In the genomic region with DNA sequence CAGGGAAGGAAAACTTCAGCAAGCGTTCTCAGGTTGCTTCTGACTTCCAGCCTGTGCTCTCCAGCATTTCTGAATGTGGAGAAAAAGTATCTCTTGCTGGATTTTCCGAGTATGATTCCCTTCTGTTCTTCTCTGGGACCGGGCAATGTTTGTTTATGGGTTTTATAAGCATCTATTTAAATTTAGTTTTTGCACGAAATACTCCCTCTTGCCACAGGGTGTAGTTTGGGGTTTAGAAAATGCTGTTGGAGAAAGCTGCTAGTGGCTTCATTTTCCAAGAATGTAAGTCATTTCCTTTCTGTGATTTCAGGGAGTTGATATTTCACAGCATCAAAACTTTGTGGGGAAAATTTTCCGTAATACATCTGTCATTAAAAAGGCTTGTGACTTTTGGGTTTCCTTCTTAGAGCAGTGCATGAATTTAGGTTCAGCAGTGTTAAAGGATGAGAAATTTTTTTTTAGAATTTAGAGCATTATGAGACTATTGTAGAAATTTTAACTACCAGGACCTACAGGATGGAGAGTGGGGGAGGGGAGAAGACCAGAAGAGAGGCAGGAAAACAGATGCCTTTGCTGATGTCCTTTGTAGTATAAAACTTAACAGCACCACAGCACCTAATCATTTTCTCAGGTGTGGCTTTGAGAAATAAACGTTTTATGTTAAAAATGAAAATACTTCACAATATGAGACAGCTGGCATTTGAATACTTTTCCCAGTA, we compare ENCODE assay signal across 8 cellular contexts. TPM values are rescaled to one million over a fixed set of nuclear protein-coding genes. Genes with fewer than 3 reads are reported as not detected.
DNase-seq lines count a peak whose midpoint lies in the region; ATAC-seq and TF ChIP-seq lines count a peak whose summit lies in the region.

No MANE protein-coding gene starts in this region.

- H3K27ac Mint-ChIP-seq in CD8-positive, alpha-beta memory T cell: peak overlapping the region in 4 of 8 donors; percentile 1 to 83 (median 44)
- no peak overlapping the region for H3K27ac Mint-ChIP-seq in activated CD4-positive, alpha-beta memory T cell treated with anti-CD3 and anti-CD28 coated beads for 36 hours

- peak overlapping the region; percentile 98 for H3K4ac ChIP-seq in IMR-90 (ENCODE audit: low read depth, low read length)

- dilution Hi-C loops in IMR-90 (cut with HindIII; ENCODE audit: low sequenced_read_pairs, unreplicated experiment): no loop called here

- H3K23ac ChIP-seq in IMR-90 (ENCODE audit: low read depth, low read length): peak overlapping the region; percentile 89

- peak overlapping the region; percentile 93 for H3K56ac ChIP-seq in IMR-90 (ENCODE audit: extremely low read depth, insufficient read depth, low read length)

- peak overlapping the region; percentile 74 for H3K4me3 ChIP-seq in CD8-positive, alpha-beta memory T cell (ENCODE audit: low read length)
- peak overlapping the region; percentile 79 for H3K4me3 ChIP-seq in IMR-90 (ENCODE audit: insufficient read depth, low read depth, low read length)

- H2BK20ac ChIP-seq in IMR-90 (ENCODE audit: low read depth, low read length): no peak overlapping the region; the same call in 1 of the 2 replicates

- H2AFZ ChIP-seq in IMR-90 (replicated peaks; ENCODE audit: low read length, poor library complexity): no peak overlapping the region

- H3K27me3 Mint-ChIP-seq in CD8-positive, alpha-beta memory T cell: peaks cover 17 to 47% of the 10 kb centered on the region in 2 donors
- H3K27me3 Mint-ChIP-seq in activated CD4-positive, alpha-beta memory T cell treated with anti-CD3 and anti-CD28 coated beads for 36 hours: peaks cover 26% of the 10 kb centered on the region

- H2AK5ac ChIP-seq in IMR-90 (ENCODE audit: low read depth, low read length): 0 out of 2 replicates have a peak overlapping the region, but pooled peaks have one; percentile 8

- peak overlapping the region; percentile 96 for H2BK120ac ChIP-seq in IMR-90 (ENCODE audit: low read depth, low read length)

- peaks cover 32% of the 10 kb centered on the region for H3K27me3 ChIP-seq in CD8-positive, alpha-beta memory T cell (ENCODE audit: insufficient read depth, low read length, poor library complexity, severe bottlenecking)
- no peaks in the 10 kb centered on the region for H3K27me3 ChIP-seq in IMR-90 (ENCODE audit: control insufficient read depth, insufficient read depth, low read length)

- H4K8ac ChIP-seq in IMR-90 (ENCODE audit: low read depth in 2 of 2, low read length in 2 of 2): peak overlapping the region; percentile 68 to 71; a peak in 3 of 4 replicates

- H3K14ac ChIP-seq in IMR-90 (replicated peaks; ENCODE audit: low read depth, low read length): peak overlapping the region; percentile 69

- WGBS in IMR-90 (ENCODE audit: extremely low coverage in 2 of 2, insufficient read length in 1 of 2), 2 experiments: no CpG with 5 or more reads among the region's 6 CpGs

- in situ Hi-C loops in IMR-90 (cut with MboI; ENCODE audit: low sequenced_read_pairs): loop anchor here (10.0 kb wide), 1 partner anchor 122 kb away; no protein-coding TSS in a partner anchor

- H3K9me3 Mint-ChIP-seq in CD8-positive, alpha-beta memory T cell: no peaks in the 10 kb centered on the region
- H3K9me3 Mint-ChIP-seq in activated CD4-positive, alpha-beta memory T cell treated with anti-CD3 and anti-CD28 coated beads for 36 hours: no peaks in the 10 kb centered on the region

- H3K18ac ChIP-seq in IMR-90 (ENCODE audit: low read depth, low read length): peak overlapping the region; percentile 86

- TF ChIP-seq CTCF in IMR-90 (conservative IDR thresholded peaks at IDR 0.05; ENCODE audit: low read depth, low read length): peak; percentile 24; the same call in 1 of the 2 replicates

- TF ChIP-seq RAD21 in IMR-90 (IDR thresholded peaks at IDR 0.05; ENCODE audit: low read length): peak; percentile 39

- H3K79me1 ChIP-seq in IMR-90 (ENCODE audit: low read depth in 1 of 2, low read length in 2 of 2): peaks cover 6 to 30% of the 10 kb centered on the region in 2 experiments; a peak in 3 of 4 replicates

- peak overlapping the region; percentile 95 for H2BK5ac ChIP-seq in IMR-90 (ENCODE audit: low read depth, low read length, poor library complexity, severe bottlenecking)

- peak overlapping the region; percentile 99 for H3K9ac ChIP-seq in IMR-90 (ENCODE audit: low read depth, low read length)

- no peaks in the 10 kb centered on the region for H3K36me3 ChIP-seq in CD8-positive, alpha-beta memory T cell (ENCODE audit: insufficient read depth, low read length)
- peaks cover 2% of the 10 kb centered on the region; the same call in 1 of the 2 replicates for H3K36me3 ChIP-seq in IMR-90 (ENCODE audit: control insufficient read depth, insufficient read depth, low read length)

- H3K4me1 Mint-ChIP-seq in CD8-positive, alpha-beta memory T cell: peaks cover 14 to 24% (median 15%) of the 10 kb centered on the region in 3 donors
- H3K4me1 Mint-ChIP-seq in activated CD4-positive, alpha-beta memory T cell treated with anti-CD3 and anti-CD28 coated beads for 36 hours (ENCODE audit: low read depth): peaks cover 26% of the 10 kb centered on the region

- H3K4me1 ChIP-seq in CD8-positive, alpha-beta memory T cell (ENCODE audit: insufficient read depth, low read length): peaks cover 19% of the 10 kb centered on the region
- H3K4me1 ChIP-seq in IMR-90 (ENCODE audit: control insufficient read depth, insufficient read depth, low read length): peaks cover 6% of the 10 kb centered on the region

- POLR2A ChIA-PET in CD8-positive, alpha-beta memory T cell (lab: Charles Lee): no interaction called here
- POLR2A ChIA-PET in IMR-90 (lab: Charles Lee; ENCODE audit: unreplicated experiment): interaction anchor here (0.6 to 1.4 kb wide), 5 partner anchors 100 to 440 kb away, joined by 3 to 5 read pairs (median 4); no protein-coding TSS in a partner anchor
- POLR2A ChIA-PET in activated CD4-positive, alpha-beta memory T cell treated with anti-CD3 and anti-CD28 coated beads for 36 hours (lab: Charles Lee): no interaction called here

- no peaks in the 10 kb centered on the region for H3K9me3 ChIP-seq in CD8-positive, alpha-beta memory T cell (ENCODE audit: low read length)
- no peaks in the 10 kb centered on the region for H3K9me3 ChIP-seq in IMR-90 (ENCODE audit: control insufficient read depth, insufficient read depth, low read length)

- H4K5ac ChIP-seq in IMR-90 (ENCODE audit: low read depth, low read length): peak overlapping the region; percentile 51

- no peak overlapping the region for H3K27ac ChIP-seq in CD8-positive, alpha-beta memory T cell (ENCODE audit: low read depth, low read length)
- peak overlapping the region; percentile 96 for H3K27ac ChIP-seq in IMR-90 (ENCODE audit: insufficient read depth, low read length)

- H3K4me3 Mint-ChIP-seq in CD8-positive, alpha-beta memory T cell: peak overlapping the region; percentile 78 to 93 (median 84)
- peak overlapping the region; percentile 78 for H3K4me3 Mint-ChIP-seq in activated CD4-positive, alpha-beta memory T cell treated with anti-CD3 and anti-CD28 coated beads for 36 hours

- peak; percentile 57 for TF ChIP-seq POLR2A in IMR-90 (IDR thresholded peaks at IDR 0.05; ENCODE audit: low read depth, low read length)

- intact Hi-C loops in IMR-90 (cut with micrococcal nuclease) (loop anchor here (1.0 to 5.0 kb wide), 4 partner anchors 106 to 370 kb away; no protein-coding TSS in a partner anchor), sciatic nerve (cut with DNase I) (no loop called here)
- intact Hi-C loops in activated CD4-positive, alpha-beta memory T cell treated with anti-CD3 and anti-CD28 coated beads for 36 hours (cut with micrococcal nuclease): loop anchor here (1.0 to 10.0 kb wide), 10 partner anchors 23 to 1042 kb away; a partner anchor contains a TSS

- H2BK15ac ChIP-seq in IMR-90 (ENCODE audit: low read depth, low read length): peak overlapping the region; percentile 2; the same call in 1 of the 3 replicates

- peaks cover 8% of the 10 kb centered on the region for H3K9me1 ChIP-seq in IMR-90 (ENCODE audit: insufficient read depth, low read length)

- ATAC-seq in IMR-90 (ENCODE audit: low read depth) (0 out of 2 replicates have a peak, but pooled peaks have one; percentile 1), sciatic nerve (peak; percentile 44), GM21381 (IDR thresholded peaks at IDR 0.05; ENCODE audit: unreplicated experiment) (no peak), GM19395 (IDR thresholded peaks at IDR 0.05; ENCODE audit: unreplicated experiment) (no peak)

- no peak overlapping the region for H2AK9ac ChIP-seq in IMR-90 (replicated peaks; ENCODE audit: low read depth, low read length, poor library complexity)

- H3K4me2 ChIP-seq in IMR-90 (ENCODE audit: low read depth, low read length): peak overlapping the region; percentile 71

- H4K91ac ChIP-seq in IMR-90 (ENCODE audit: insufficient read depth, low read depth, low read length): peak overlapping the region; percentile 74

- H3K36me3 Mint-ChIP-seq in CD8-positive, alpha-beta memory T cell: peaks cover 0 to 4% (median 2%) of the 10 kb centered on the region in 3 donors
- H3K36me3 Mint-ChIP-seq in activated CD4-positive, alpha-beta memory T cell treated with anti-CD3 and anti-CD28 coated beads for 36 hours: no peaks in the 10 kb centered on the region

- BruUV-seq in IMR-90 (replicated peaks; lab: Mats Ljungman, UMichigan): no TSS peak

- DNase-seq in CD8-positive, alpha-beta memory T cell: peak in 1 of 5 donors; percentile 14
- DNase-seq in IMR-90 (peak; percentile 60), germinal center (ENCODE audit: low spot score) (peak; percentile 5), sciatic nerve (ENCODE audit: low spot score) (no peak)
- no peak for DNase-seq in activated CD4-positive, alpha-beta memory T cell treated with anti-CD3 and anti-CD28 coated beads for 36 hours
- no peak for DNase-seq in activated effector memory CD4-positive, alpha-beta T cell treated with anti-CD3 and anti-CD28 coated beads, Interleukin-2, amount 50 U/mL, for 16 hours

- H4K20me1 ChIP-seq in IMR-90 (ENCODE audit: insufficient read depth, low read length): peaks cover 49% of the 10 kb centered on the region

- CTCF ChIA-PET in CD8-positive, alpha-beta memory T cell (lab: Charles Lee): interaction anchor here (0.7 to 1.9 kb wide), 7 partner anchors 9 to 407 kb away, joined by 3 to 9 read pairs (median 5); no protein-coding TSS in a partner anchor
- CTCF ChIA-PET in IMR-90 (lab: Yijun Ruan, JAX): interaction anchor here (0.6 to 2.0 kb wide), 4 partner anchors 35 to 370 kb away, joined by 3 to 10 read pairs (median 4); no protein-coding TSS in a partner anchor
- CTCF ChIA-PET in activated CD4-positive, alpha-beta memory T cell treated with anti-CD3 and anti-CD28 coated beads for 36 hours (lab: Charles Lee): interaction anchor here (0.6 to 2.7 kb wide), 15 partner anchors 8 to 407 kb away, joined by 3 to 26 read pairs (median 4); a partner anchor contains a TSS

TF ChIP-seq in IMR-90, 13 proteins besides CTCF, POLR2A, EP300 and RAD21 (continues in another document):
- TF ChIP-seq MAFK (IDR thresholded peaks at IDR 0.05; ENCODE audit: low read depth, low read length): no peak

RNA-seq across cellular contexts. Expression of a gene that starts 1.5 kb away (rescaled TPM):
- 1 to 10 TPM; 2.2 to 2.3 TPM for total RNA-seq in CD8-positive, alpha-beta memory T cell
- 0.67 TPM for polyA plus RNA-seq in CD8-positive, alpha-beta memory T cell
- total RNA-seq in IMR-90 (2012; rRNA removed) (620 and 682 TPM in 2 replicates), sciatic nerve (52.0 TPM)
- 243 and 244 TPM in 2 replicates for polyA plus RNA-seq in IMR-90 (2012; rRNA removed)
- polyA plus RNA-seq in IMR-90 (2012; cell fraction: cytosol; rRNA removed): 129 and 270 TPM in 2 replicates
- 287 and 382 TPM in 2 replicates for polyA plus RNA-seq in IMR-90 (2012; cell fraction: nucleus; rRNA removed; ENCODE audit: low replicate concordance)
- total RNA-seq in activated CD4-positive, alpha-beta memory T cell treated with anti-CD3 and anti-CD28 coated beads for 36 hours: 1 to 10 TPM; 3.2 to 3.4 TPM

Comparison
In these comparisons a context has a peak if more than half of its experiments do, and no peak if none do; other contexts are left out.
1. DNase-seq: peak in IMR-90 (single experiment) and germinal center (single experiment); none in activated CD4-positive, alpha-beta memory T cell treated with anti-CD3 and anti-CD28 coated beads for 36 hours (single experiment), sciatic nerve (single experiment) and activated effector memory CD4-positive, alpha-beta T cell treated with anti-CD3 and anti-CD28 coated beads, Interleukin-2, amount 50 U/mL, for 16 hours (single experiment).
2. ATAC-seq: peak in IMR-90 (single experiment) and sciatic nerve (single experiment); none in GM21381 (single experiment) and GM19395 (single experiment).
3. RNA of a gene that starts 1.5 kb away (total RNA-seq): 620 to 682 TPM in IMR-90; 52.0 TPM in sciatic nerve (single experiment), 3.2 to 3.4 TPM in activated CD4-positive, alpha-beta memory T cell treated with anti-CD3 and anti-CD28 coated beads for 36 hours and 2.2 to 2.3 TPM in CD8-positive, alpha-beta memory T cell; every median in the first group is over 10 times any median in the second.